ENCODE assay signal across 1 cellular context in genomic region chr19:17605761-17606745, GRCh38.
A peak's percentile ranks its signal among the peaks of the same experiment; 100 is the strongest.
TF ChIP-seq lines count a peak whose summit lies in the region.

No MANE protein-coding gene starts in this region.

TF ChIP-seq in HepG2, 621 proteins besides CTCF, POLR2A, EP300 and RAD21 (continued from another document and continues in another):
- TF ChIP-seq ZNF770 (CRISPR knock-in tag; IDR thresholded peaks at IDR 0.05) = peak; percentile 81
- no peak for TF ChIP-seq ZKSCAN5 (CRISPR knock-in tag; IDR thresholded peaks at IDR 0.05)
- TF ChIP-seq RORA (CRISPR knock-in tag; IDR thresholded peaks at IDR 0.05) = no peak
- peak; percentile 97 for TF ChIP-seq ZFP91 (CRISPR knock-in tag; IDR thresholded peaks at IDR 0.05; ENCODE audit: borderline replicate concordance)
- TF ChIP-seq TEAD3 (CRISPR knock-in tag; optimal IDR thresholded peaks at IDR 0.05; ENCODE audit: borderline replicate concordance) = peak; percentile 78
- TF ChIP-seq ZNF670 (CRISPR knock-in tag; IDR thresholded peaks at IDR 0.05; ENCODE audit: borderline replicate concordance) = peak; percentile 90; the same call in 1 of the 2 replicates
- TF ChIP-seq ZNF234 (CRISPR knock-in tag; conservative IDR thresholded peaks at IDR 0.05) = peak; percentile 98
- no peak; the same call in 1 of the 2 replicates for TF ChIP-seq PATZ1 (CRISPR knock-in tag; IDR thresholded peaks at IDR 0.05)
- peak; percentile 99 for TF ChIP-seq RNF2 (conservative IDR thresholded peaks at IDR 0.05; ENCODE audit: low read depth)
- peak; percentile 97 for TF ChIP-seq ZNF800 (CRISPR knock-in tag; IDR thresholded peaks at IDR 0.05)
- TF ChIP-seq SMARCE1 (IDR thresholded peaks at IDR 0.05; ENCODE audit: borderline replicate concordance) = no peak
- TF ChIP-seq TFDP2 (CRISPR knock-in tag; IDR thresholded peaks at IDR 0.05) = peak; percentile 96
- TF ChIP-seq ZBTB40 (IDR thresholded peaks at IDR 0.05) = no peak
- TF ChIP-seq ZBTB40 (CRISPR knock-in tag; IDR thresholded peaks at IDR 0.05) = peak; percentile 83
- peak; percentile 99 for TF ChIP-seq NFAT5 (CRISPR knock-in tag; IDR thresholded peaks at IDR 0.05)
- TF ChIP-seq NAIF1 (CRISPR knock-in tag; IDR thresholded peaks at IDR 0.05; ENCODE audit: borderline replicate concordance) = peak; percentile 72; the same call in 1 of the 2 replicates
- peak; percentile 99 for TF ChIP-seq NKX3-1 (CRISPR knock-in tag; IDR thresholded peaks at IDR 0.05)
- no peak for TF ChIP-seq TRIM24 (CRISPR knock-in tag; IDR thresholded peaks at IDR 0.05)
- TF ChIP-seq ZFX (CRISPR knock-in tag; IDR thresholded peaks at IDR 0.05; ENCODE audit: low read depth) = peak; percentile 87
- TF ChIP-seq ADNP (CRISPR knock-in tag; IDR thresholded peaks at IDR 0.05) = no peak
- no peak for TF ChIP-seq TRAFD1 (CRISPR knock-in tag; IDR thresholded peaks at IDR 0.05; ENCODE audit: borderline replicate concordance)
- peak; percentile 80 for TF ChIP-seq ZBTB26 (CRISPR knock-in tag; IDR thresholded peaks at IDR 0.05; ENCODE audit: borderline replicate concordance)
- TF ChIP-seq ELF1 (CRISPR knock-in tag; IDR thresholded peaks at IDR 0.05) = no peak
- TF ChIP-seq SPEN (CRISPR knock-in tag; IDR thresholded peaks at IDR 0.05; ENCODE audit: low read depth) = peak; percentile 96
